23 cellular contexts compared by ENCODE assay signal in the genomic region with DNA sequence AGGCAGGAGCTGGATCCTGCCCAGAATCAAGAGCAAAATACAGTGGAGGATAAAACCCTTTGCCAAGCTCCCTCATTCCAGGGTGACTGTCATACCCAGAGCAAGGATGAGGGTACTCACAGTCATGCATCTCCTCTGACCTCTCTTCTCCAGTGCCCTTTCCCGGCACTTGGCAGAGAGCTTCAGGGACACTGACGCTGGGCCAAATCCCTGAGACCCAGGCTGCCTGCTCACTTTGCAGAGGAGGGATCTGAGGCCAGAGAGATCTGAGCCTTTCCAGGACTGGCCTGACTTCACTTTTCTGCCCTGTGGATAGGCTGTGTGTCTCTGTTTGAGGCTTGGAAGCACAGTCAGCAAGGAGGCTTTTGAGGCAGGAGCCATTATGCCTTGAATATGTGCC.
"Had no signal": no experiment of that assay in that cellular context is flagged by ENCODE, and none has a peak within 500 bp of the region (broad histone marks: within the 10 kb centered on the region; RNA-seq: fewer than 3 reads in every experiment).

No MANE protein-coding gene starts in this region.

- H3K4me3 ChIP-seq: SJSA1, SK-N-MC had no signal

- H3K9me3 ChIP-seq: SJSA1 had no signal

- ATAC-seq: Panc1, PC-3 had no signal

- H3K27me3 ChIP-seq: SJSA1 had no signal

- DNase-seq: KBM-7, MV-4-11, NCI-H1048, NCI-H1105, NCI-H1417, NCI-H1436 treated with DMSO at 0.1 percent for 48 hours, NCI-H1694 treated with DMSO at 0.1 percent for 48 hours, NCI-H1930, NCI-H2081, NCI-H2107, NCI-H2171, NCI-H226, NCI-H446, NCI-H510A, NCI-H524 treated with DMSO at 0.1 percent for 48 hours, NCI-H69, NCI-H774, PC-3, SIG-M5 had no signal

- H3K36me3 ChIP-seq: SJSA1 had no signal

- H3K27ac ChIP-seq: RWPE1, SJSA1, SK-N-MC had no signal

- H3K4me1 ChIP-seq: SJSA1 had no signal
